10 cellular contexts compared by ENCODE assay signal in genomic region chr12:122984612-122985358, GRCh38. TPM values are rescaled to one million over a fixed set of nuclear protein-coding genes. Genes with fewer than 3 reads are reported as not detected.
DNase-seq lines count a peak whose midpoint lies in the region; ATAC-seq and TF ChIP-seq lines count a peak whose summit lies in the region.
"Had no signal": no experiment of that assay in that cellular context is flagged by ENCODE, and none has a peak within 500 bp of the region (broad histone marks: within the 10 kb centered on the region; RNA-seq: fewer than 3 reads in every experiment).

No MANE protein-coding gene starts in this region.

- H3K4me1 Mint-ChIP-seq in CD4-positive, alpha-beta memory T cell: peaks cover 15 to 42% (median 29%) of the 10 kb centered on the region in 4 donors
- H3K4me1 Mint-ChIP-seq in activated B cell treated with CpG ODN at 0.5 μM for 24 hours: peaks cover 35% of the 10 kb centered on the region

- ATAC-seq in activated B cell treated with CpG ODN at 0.5 μM for 24 hours (ENCODE audit: low read depth) (no peak), Right ventricle myocardium superior (ENCODE audit: poor library complexity) (peak; percentile 20), GM18505 (IDR thresholded peaks at IDR 0.05; ENCODE audit: unreplicated experiment) (no peak), HG03378 (IDR thresholded peaks at IDR 0.05; ENCODE audit: unreplicated experiment) (no peak)

- H3K27me3 ChIP-seq in CD4-positive, alpha-beta memory T cell (ENCODE audit: insufficient read depth, low read length): no peaks in the 10 kb centered on the region

- no peak overlapping the region for H3K4me3 ChIP-seq in CD4-positive, alpha-beta memory T cell (ENCODE audit: low read length in 2 of 2)

- H3K27me3 Mint-ChIP-seq in CD4-positive, alpha-beta memory T cell: no peaks in the 10 kb centered on the region
- H3K27me3 Mint-ChIP-seq in activated B cell treated with CpG ODN at 0.5 μM for 24 hours: no peaks in the 10 kb centered on the region

- peaks cover 0 to 26% of the 10 kb centered on the region in 2 donors for H3K36me3 Mint-ChIP-seq in CD4-positive, alpha-beta memory T cell
- peaks cover 29% of the 10 kb centered on the region for H3K36me3 Mint-ChIP-seq in activated B cell treated with CpG ODN at 0.5 μM for 24 hours (ENCODE audit: low read depth)

- TF ChIP-seq POLR2A in GM18505 (IDR thresholded peaks at IDR 0.05; ENCODE audit: borderline replicate concordance, extremely low read depth, insufficient read depth, insufficient read length): no peak

- POLR2A ChIA-PET in CD4-positive, alpha-beta memory T cell (lab: Charles Lee; ENCODE audit: partially characterized antibody): interaction anchor here (1.1 to 3.4 kb wide), 3 partner anchors 10 to 248 kb away, joined by 4 to 17 read pairs (median 6); partner anchors contain the start of genes ABCB9, MPHOSPH9, MTRFR and OGFOD2
- POLR2A ChIA-PET in activated B cell treated with CpG ODN at 0.5 μM for 24 hours (lab: Charles Lee): interaction anchor here (0.5 to 1.0 kb wide), 3 partner anchors 12 to 248 kb away, joined by 3 to 6 read pairs (median 4); partner anchors contain the start of genes ABCB9 and MPHOSPH9

- CTCF ChIA-PET in CD4-positive, alpha-beta memory T cell (lab: Charles Lee; ENCODE audit: partially characterized antibody): interaction anchor here (0.6 to 1.5 kb wide), 2 partner anchors 124 to 189 kb away, joined by 3 to 5 read pairs; no protein-coding TSS in a partner anchor
- CTCF ChIA-PET in activated B cell treated with CpG ODN at 0.5 μM for 24 hours (lab: Charles Lee): no interaction called here

- peaks cover 0 to 4% (median 0%) of the 10 kb centered on the region in 8 donors for H3K9me3 Mint-ChIP-seq in CD4-positive, alpha-beta memory T cell
- H3K9me3 Mint-ChIP-seq in activated B cell treated with CpG ODN at 0.5 μM for 24 hours: no peaks in the 10 kb centered on the region

- intact Hi-C loops in CD4-positive, alpha-beta memory T cell (cut with micrococcal nuclease): no loop called here
- intact Hi-C loops in activated B cell treated with CpG ODN at 0.5 μM for 24 hours (cut with micrococcal nuclease): loop anchor here (5.0 kb wide), 1 partner anchor 168 kb away; the partner anchor contains the start of gene PITPNM2
- intact Hi-C loops in Right ventricle myocardium superior (cut with DNase I): no loop called here
- intact Hi-C loops in posterior vena cava (cut with DNase I): loop anchor here (5.0 kb wide), 2 partner anchors 53 to 253 kb away; no protein-coding TSS in a partner anchor

- TF ChIP-seq CTCF in activated B cell treated with CpG ODN at 0.5 μM for 24 hours (IDR thresholded peaks at IDR 0.05): no peak

- H3K27ac Mint-ChIP-seq in CD4-positive, alpha-beta memory T cell: peak overlapping the region; percentile 18 to 82 (median 64)
- peak overlapping the region; percentile 50 for H3K27ac Mint-ChIP-seq in activated B cell treated with CpG ODN at 0.5 μM for 24 hours

- H3K4me1 ChIP-seq in CD4-positive, alpha-beta memory T cell (ENCODE audit: insufficient read depth, low read length): peaks cover 39% of the 10 kb centered on the region

- no peak for DNase-seq in CD4-positive, alpha-beta memory T cell
- no peak for DNase-seq in activated B cell treated with CpG ODN at 0.5 μM for 24 hours
- peak; percentile 74 for DNase-seq in Right ventricle myocardium superior
- peak; percentile 86 for DNase-seq in posterior vena cava (ENCODE audit: low spot score)
- no peak for DNase-seq in kidney glomerular epithelial cell (lab: John Stamatoyannopoulos, UW)
- no peak for DNase-seq in SIG-M5 treated with dmso at 0.1 percent for 504 hours (lab: John Stamatoyannopoulos, UW; ENCODE audit: unreplicated experiment)
- DNase-seq: activated CD4-positive, alpha-beta T cell treated with anti-CD3 and anti-CD28 coated beads, Interleukin-2, amount 50 U/mL, for 1 hour; NCI-H1694 treated with DMSO at 0.1 percent for 48 hours had no signal

- H3K4me3 Mint-ChIP-seq in CD4-positive, alpha-beta memory T cell: peak overlapping the region in 1 of 8 donors; percentile 24
- H3K4me3 Mint-ChIP-seq in activated B cell treated with CpG ODN at 0.5 μM for 24 hours: no peak overlapping the region

- H3K9me3 ChIP-seq in CD4-positive, alpha-beta memory T cell (ENCODE audit: control insufficient read depth in 1 of 2, low read length in 2 of 2): no peaks in the 10 kb centered on the region

- peaks cover 10% of the 10 kb centered on the region for H3K36me3 ChIP-seq in CD4-positive, alpha-beta memory T cell (ENCODE audit: insufficient read depth, low read length)

- H3K27ac ChIP-seq in CD4-positive, alpha-beta memory T cell (ENCODE audit: low read depth, low read length): no peak overlapping the region

RNA-seq across cellular contexts. Expression of gene ARL6IP4, which starts 4.3 kb away (rescaled TPM):
- 100 to 1,000 TPM; 159 to 180 TPM for total RNA-seq in CD4-positive, alpha-beta memory T cell
- polyA plus RNA-seq in CD4-positive, alpha-beta memory T cell: 100 to 1,000 TPM; 184 to 252 TPM
- total RNA-seq in activated B cell treated with CpG ODN at 0.5 μM for 24 hours: 163 and 178 TPM in 2 replicates
- total RNA-seq in Right ventricle myocardium superior: 162 TPM
- 100 to 1,000 TPM; 125 to 132 TPM for total RNA-seq in posterior vena cava

RNA-seq across cellular contexts. Expression of gene OGFOD2, which starts 9.7 kb away (rescaled TPM):
- 10 to 100 TPM; 38.3 to 46.6 TPM for total RNA-seq in CD4-positive, alpha-beta memory T cell
- 10 to 100 TPM; 13.9 to 15.9 TPM for polyA plus RNA-seq in CD4-positive, alpha-beta memory T cell
- total RNA-seq in activated B cell treated with CpG ODN at 0.5 μM for 24 hours (21.7 and 22.8 TPM in 2 replicates), Right ventricle myocardium superior (14.2 TPM), posterior vena cava (1 to 10 TPM; 7.6 to 9.6 TPM)

RNA-seq across cellular contexts. Expression of gene ABCB9, which starts 18.5 kb away (rescaled TPM):
- total RNA-seq in CD4-positive, alpha-beta memory T cell: 1 to 10 TPM; 5.9 to 7.1 TPM
- 1 to 10 TPM in 1 of 2 donors, under 1 TPM in 1; 0.81 to 1.8 TPM for polyA plus RNA-seq in CD4-positive, alpha-beta memory T cell
- 2.0 and 4.6 TPM in 2 replicates for total RNA-seq in activated B cell treated with CpG ODN at 0.5 μM for 24 hours
- 3.9 TPM for total RNA-seq in Right ventricle myocardium superior
- 1 to 10 TPM; 3.4 to 5.3 TPM for total RNA-seq in posterior vena cava

Comparison
In these comparisons a context has a peak if more than half of its experiments do, and no peak if none do; other contexts are left out.
1. DNase-seq: peak in Right ventricle myocardium superior (single experiment) and posterior vena cava (single experiment); none in CD4-positive, alpha-beta memory T cell (0 of 5), activated B cell treated with CpG ODN at 0.5 μM for 24 hours (single experiment), kidney glomerular epithelial cell (single experiment) and SIG-M5 treated with dmso at 0.1 percent for 504 hours (single experiment).
2. intact Hi-C loops: an anchor here in activated B cell treated with CpG ODN at 0.5 μM for 24 hours (5.0 kb wide) and posterior vena cava (5.0 kb wide); none called in CD4-positive, alpha-beta memory T cell and Right ventricle myocardium superior.